10 cellular contexts compared by ENCODE assay signal in the genomic region with DNA sequence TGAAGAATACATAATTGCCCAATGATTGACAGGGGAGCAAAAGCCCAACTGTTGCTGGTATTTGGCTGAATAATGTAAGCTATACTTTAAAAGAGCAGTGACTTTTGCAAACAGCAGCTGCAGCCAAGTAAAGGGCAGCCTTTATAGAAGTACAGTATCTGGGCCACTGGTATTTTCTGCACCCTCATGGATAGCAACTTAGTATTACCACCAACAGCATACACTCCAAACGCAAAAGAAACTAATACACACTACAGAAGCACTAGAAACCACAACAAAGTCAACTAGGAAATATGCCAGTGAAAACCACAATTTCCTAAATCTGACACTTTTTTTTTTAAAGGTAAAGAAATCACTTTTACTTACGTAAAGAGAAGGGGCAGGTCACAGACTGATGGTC.
DNase-seq lines count a peak whose midpoint lies in the region; ATAC-seq lines count a peak whose summit lies in the region.
"Had no signal": no experiment of that assay in that cellular context is flagged by ENCODE, and none has a peak within 500 bp of the region (broad histone marks: within the 10 kb centered on the region; RNA-seq: fewer than 3 reads in every experiment).

No MANE protein-coding gene starts in this region.

- H3K27ac ChIP-seq in CD4-positive, alpha-beta memory T cell (ENCODE audit: low read depth, low read length): no peak overlapping the region
- H3K27ac ChIP-seq: uterus had no signal

- H3K4me3 Mint-ChIP-seq in CD4-positive, alpha-beta memory T cell: peak overlapping the region in 7 of 8 donors; percentile 5 to 71 (median 57)

- peaks cover 26% of the 10 kb centered on the region for H3K4me1 ChIP-seq in CD4-positive, alpha-beta memory T cell (ENCODE audit: insufficient read depth, low read length)
- H3K4me1 ChIP-seq: uterus had no signal

- no peaks in the 10 kb centered on the region for H3K36me3 ChIP-seq in CD4-positive, alpha-beta memory T cell (ENCODE audit: insufficient read depth, low read length)
- H3K36me3 ChIP-seq: uterus had no signal

- peaks cover 23 to 37% (median 31%) of the 10 kb centered on the region in 4 donors for H3K4me1 Mint-ChIP-seq in CD4-positive, alpha-beta memory T cell

- no peaks in the 10 kb centered on the region for H3K9me3 ChIP-seq in CD4-positive, alpha-beta memory T cell (ENCODE audit: control insufficient read depth in 1 of 2, low read length in 2 of 2)
- H3K9me3 ChIP-seq: uterus had no signal

- peaks cover 1 to 12% of the 10 kb centered on the region in 2 donors for H3K36me3 Mint-ChIP-seq in CD4-positive, alpha-beta memory T cell

- no peaks in the 10 kb centered on the region for H3K27me3 ChIP-seq in CD4-positive, alpha-beta memory T cell (ENCODE audit: insufficient read depth, low read length)
- H3K27me3 ChIP-seq: uterus had no signal

- intact Hi-C loops in CD4-positive, alpha-beta memory T cell (cut with micrococcal nuclease): no loop called here

- no peak overlapping the region for H3K27ac Mint-ChIP-seq in CD4-positive, alpha-beta memory T cell

- H3K4me3 ChIP-seq in CD4-positive, alpha-beta memory T cell (ENCODE audit: low read length in 2 of 2): no peak overlapping the region
- H3K4me3 ChIP-seq: uterus had no signal

- peak in 4 of 5 donors; percentile 52 to 59 (median 56) for DNase-seq in CD4-positive, alpha-beta memory T cell
- DNase-seq in MV-4-11 (lab: John Stamatoyannopoulos, UW) (peak; percentile 1), fibroblast of peridontal ligament (ENCODE audit: extremely low read depth) (peak; percentile 21), NCI-H2171 treated with DMSO at 0.1 percent for 48 hours (lab: John Stamatoyannopoulos, UW) (no peak), DMS 273 (lab: John Stamatoyannopoulos, UW; ENCODE audit: unreplicated experiment) (no peak), NOMO-1 (lab: John Stamatoyannopoulos, UW; ENCODE audit: unreplicated experiment in 2 of 2) (no peak), kidney glomerular epithelial cell (lab: John Stamatoyannopoulos, UW) (no peak)
- DNase-seq: NCI-H1694 treated with DMSO at 0.1 percent for 48 hours, uterus had no signal

- H3K9me3 Mint-ChIP-seq in CD4-positive, alpha-beta memory T cell: no peaks in the 10 kb centered on the region

- CTCF ChIA-PET in CD4-positive, alpha-beta memory T cell (lab: Charles Lee; ENCODE audit: partially characterized antibody): no interaction called here

- peaks cover 4 to 5% of the 10 kb centered on the region in 2 donors for H3K27me3 Mint-ChIP-seq in CD4-positive, alpha-beta memory T cell

- peak; percentile 70 for ATAC-seq in GM21360 (IDR thresholded peaks at IDR 0.05; ENCODE audit: unreplicated experiment)

- POLR2A ChIA-PET in CD4-positive, alpha-beta memory T cell (lab: Charles Lee; ENCODE audit: partially characterized antibody): interaction anchor here (1.2 kb wide), 1 partner anchor 19 kb away, joined by 4 read pairs; no protein-coding TSS in a partner anchor

Comparison
In these comparisons a context has a peak if more than half of its experiments do, and no peak if none do; other contexts are left out.
1. DNase-seq: peak in CD4-positive, alpha-beta memory T cell (4 of 5), MV-4-11 (single experiment) and fibroblast of peridontal ligament (single experiment); none in NCI-H2171 treated with DMSO at 0.1 percent for 48 hours (single experiment), DMS 273 (single experiment), NOMO-1 (0 of 2) and kidney glomerular epithelial cell (single experiment).